8 cellular contexts compared by ENCODE assay signal in genomic region chr10:17617031-17617911, GRCh38. TPM values are rescaled to one million over a fixed set of nuclear protein-coding genes. Genes with fewer than 3 reads are reported as not detected.
DNase-seq lines count a peak whose midpoint lies in the region; ATAC-seq and TF ChIP-seq lines count a peak whose summit lies in the region.

HACD1 (minus strand) TSS chr10:17617374; CDS start chr10:17617339, 35 bp downstream.

- H3K9me3 Mint-ChIP-seq in CD4-positive, CD25-positive, alpha-beta regulatory T cell, result no peaks in the 10 kb centered on the region
- no peaks in the 10 kb centered on the region for H3K9me3 Mint-ChIP-seq in activated T-helper 17 cell treated with anti-CD3 and anti-CD28 coated beads, Interleukin-2, amount 50 U/mL, for 72 hours
- H3K9me3 Mint-ChIP-seq in naive thymus-derived CD8-positive, alpha-beta T cell, result no peaks in the 10 kb centered on the region

- peak; percentile 65 to 77 for ATAC-seq in CD4-positive, CD25-positive, alpha-beta regulatory T cell (ENCODE audit: low read depth in 2 of 2)
- ATAC-seq in GM19324 (IDR thresholded peaks at IDR 0.05; ENCODE audit: low FRiP score, unreplicated experiment) (peak; percentile 83), HG03439 (IDR thresholded peaks at IDR 0.05; ENCODE audit: unreplicated experiment) (peak; percentile 51)
- ATAC-seq in activated T-helper 17 cell treated with anti-CD3 and anti-CD28 coated beads, Interleukin-2, amount 50 U/mL, for 72 hours (replicated peaks), result peak; percentile 74
- peak; percentile 74 to 82 for ATAC-seq in naive thymus-derived CD8-positive, alpha-beta T cell

- H4K20me1 ChIP-seq in fibroblast of lung (ENCODE audit: control insufficient read depth, extremely low read depth, insufficient read depth, low read length), result no peaks in the 10 kb centered on the region

- peak within 1 kb of the TSS; percentile 95 for H2AFZ ChIP-seq in fibroblast of lung (ENCODE audit: low read length)

- POLR2A ChIA-PET in naive thymus-derived CD8-positive, alpha-beta T cell (lab: Charles Lee), result interaction anchor here (1.0 to 1.9 kb wide), 2 partner anchors 27 kb away, joined by 7 to 8 read pairs; partner anchors contain the start of gene STAM

- peaks cover 13 to 31% (median 18%) of the 10 kb centered on the region in 4 donors for H3K4me1 Mint-ChIP-seq in CD4-positive, CD25-positive, alpha-beta regulatory T cell
- H3K4me1 Mint-ChIP-seq in activated T-helper 17 cell treated with anti-CD3 and anti-CD28 coated beads, Interleukin-2, amount 50 U/mL, for 72 hours, result no peaks in the 10 kb centered on the region
- peaks cover 0 to 9% (median 7%) of the 10 kb centered on the region in 4 donors for H3K4me1 Mint-ChIP-seq in naive thymus-derived CD8-positive, alpha-beta T cell

- peak within 1 kb of the TSS; percentile 86 for H3K4me3 ChIP-seq in CD4-positive, CD25-positive, alpha-beta regulatory T cell (ENCODE audit: low read depth, low read length)
- peak within 1 kb of the TSS; percentile 57 to 80 (median 67) for H3K4me3 ChIP-seq in fibroblast of lung (replicated peaks in 1 of 4; ENCODE audit: control extremely low read depth in 1 of 4, insufficient read depth in 1 of 4, low read depth in 3 of 4, low read length in 4 of 4)

- peak within 1 kb of the TSS; percentile 69 for H3K9ac ChIP-seq in fibroblast of lung (ENCODE audit: insufficient read depth, low read length)

- H3K36me3 ChIP-seq in CD4-positive, CD25-positive, alpha-beta regulatory T cell (ENCODE audit: control insufficient read depth, insufficient read depth, low read length), result peaks cover 3% of the 10 kb centered on the region
- H3K36me3 ChIP-seq in fibroblast of lung (ENCODE audit: control insufficient read depth, insufficient read depth, low read length), result no peaks in the 10 kb centered on the region

- no peaks in the 10 kb centered on the region for H3K27me3 ChIP-seq in CD4-positive, CD25-positive, alpha-beta regulatory T cell (ENCODE audit: control insufficient read depth, insufficient read depth, low read length)
- H3K27me3 ChIP-seq in fibroblast of lung (ENCODE audit: control insufficient read depth, insufficient read depth, low read length), result no peaks in the 10 kb centered on the region

- peak within 1 kb of the TSS; percentile 91 for H3K4me2 ChIP-seq in fibroblast of lung (ENCODE audit: extremely low read depth, insufficient read depth, low read length)

- peaks cover 10% of the 10 kb centered on the region for H3K4me1 ChIP-seq in CD4-positive, CD25-positive, alpha-beta regulatory T cell (ENCODE audit: control insufficient read depth, insufficient read depth, low read length, poor library complexity, severe bottlenecking)
- no peaks in the 10 kb centered on the region for H3K4me1 ChIP-seq in fibroblast of lung (ENCODE audit: control insufficient read depth, extremely low read depth, insufficient read depth, low read length)

- no peaks in the 10 kb centered on the region for H3K79me2 ChIP-seq in fibroblast of lung (ENCODE audit: control insufficient read depth, insufficient read depth, low read length)

- H3K27ac ChIP-seq in CD4-positive, CD25-positive, alpha-beta regulatory T cell (ENCODE audit: insufficient read depth, low read length, poor library complexity, severe bottlenecking), result peak within 1 kb of the TSS; percentile 41
- H3K27ac ChIP-seq in fibroblast of lung (ENCODE audit: insufficient read depth, low read length), result peak within 1 kb of the TSS; percentile 54

- H3K27ac Mint-ChIP-seq in CD4-positive, CD25-positive, alpha-beta regulatory T cell, result peak within 1 kb of the TSS; percentile 72 to 83 (median 78)
- H3K27ac Mint-ChIP-seq in activated T-helper 17 cell treated with anti-CD3 and anti-CD28 coated beads, Interleukin-2, amount 50 U/mL, for 72 hours, result peak within 1 kb of the TSS; percentile 8
- peak within 1 kb of the TSS in 1 of 10 donors; percentile 53 for H3K27ac Mint-ChIP-seq in naive thymus-derived CD8-positive, alpha-beta T cell

- peaks cover 9% of the 10 kb centered on the region for H3K27me3 Mint-ChIP-seq in CD4-positive, CD25-positive, alpha-beta regulatory T cell
- peaks cover 12% of the 10 kb centered on the region for H3K27me3 Mint-ChIP-seq in activated T-helper 17 cell treated with anti-CD3 and anti-CD28 coated beads, Interleukin-2, amount 50 U/mL, for 72 hours
- H3K27me3 Mint-ChIP-seq in naive thymus-derived CD8-positive, alpha-beta T cell, result peaks cover 0 to 22% (median 15%) of the 10 kb centered on the region in 5 donors

- no peaks in the 10 kb centered on the region for H3K36me3 Mint-ChIP-seq in CD4-positive, CD25-positive, alpha-beta regulatory T cell
- no peaks in the 10 kb centered on the region for H3K36me3 Mint-ChIP-seq in activated T-helper 17 cell treated with anti-CD3 and anti-CD28 coated beads, Interleukin-2, amount 50 U/mL, for 72 hours (ENCODE audit: low read depth)
- no peaks in the 10 kb centered on the region for H3K36me3 Mint-ChIP-seq in naive thymus-derived CD8-positive, alpha-beta T cell

- no peaks in the 10 kb centered on the region for H3K9me3 ChIP-seq in CD4-positive, CD25-positive, alpha-beta regulatory T cell (ENCODE audit: control insufficient read depth in 2 of 2, low read length in 2 of 2)
- no peaks in the 10 kb centered on the region for H3K9me3 ChIP-seq in fibroblast of lung (ENCODE audit: control insufficient read depth, insufficient read depth, low read depth, low read length)

- peak in 1 of 2 donors; percentile 23 for TF ChIP-seq CTCF in fibroblast of lung (conservative IDR thresholded peaks at IDR 0.05 in 1 of 2, IDR thresholded peaks at IDR 0.05 in 1 of 2; ENCODE audit: low read depth in 1 of 2, low read length in 2 of 2)

- peak within 1 kb of the TSS; percentile 90 to 94 (median 94) for H3K4me3 Mint-ChIP-seq in CD4-positive, CD25-positive, alpha-beta regulatory T cell
- peak within 1 kb of the TSS; percentile 76 for H3K4me3 Mint-ChIP-seq in activated T-helper 17 cell treated with anti-CD3 and anti-CD28 coated beads, Interleukin-2, amount 50 U/mL, for 72 hours
- peak within 1 kb of the TSS; percentile 77 to 92 (median 88) for H3K4me3 Mint-ChIP-seq in naive thymus-derived CD8-positive, alpha-beta T cell

- peak; percentile 62 to 70 (median 69) for DNase-seq in CD4-positive, CD25-positive, alpha-beta regulatory T cell
- DNase-seq in OCI-M1 (lab: John Stamatoyannopoulos, UW) (peak; percentile 71), fibroblast of lung (ENCODE audit: low read depth in 2 of 2) (peak; percentile 59 to 72), stromal cell of bone marrow (ENCODE audit: low read depth) (peak; percentile 35)
- peak; percentile 10 to 68 (median 38) for DNase-seq in naive thymus-derived CD8-positive, alpha-beta T cell

RNA-seq across cellular contexts. Expression of gene HACD1, which starts in this region (rescaled TPM):
- 22.0 TPM for total RNA-seq in CD4-positive, CD25-positive, alpha-beta regulatory T cell
- 10 to 100 TPM; 28.4 to 65.8 (median 47.0) TPM for polyA plus RNA-seq in CD4-positive, CD25-positive, alpha-beta regulatory T cell
- 1 to 10 TPM; 1.6 to 3.5 TPM for total RNA-seq in activated T-helper 17 cell treated with anti-CD3 and anti-CD28 coated beads, Interleukin-2, amount 50 U/mL, for 72 hours
- total RNA-seq in fibroblast of lung, result 23.1 and 37.7 TPM in 2 replicates
- polyA plus RNA-seq in fibroblast of lung, result 29.6 and 53.4 TPM in 2 replicates
- polyA plus RNA-seq in fibroblast of lung (2012), result 37.6 and 60.0 TPM in 2 replicates
- polyA minus RNA-seq in fibroblast of lung (ENCODE audit: low replicate concordance), result 7.6 and 7.7 TPM in 2 replicates
- 1 to 10 TPM in 1 of 2 experiments, under 1 TPM in 1; 0.63 to 1.4 TPM for total RNA-seq in naive thymus-derived CD8-positive, alpha-beta T cell
- polyA plus RNA-seq in naive thymus-derived CD8-positive, alpha-beta T cell, result under 1 TPM; 0.17 to 0.53 (median 0.26) TPM

Comparison
In these comparisons a context has a peak if more than half of its experiments do, and no peak if none do; other contexts are left out.
1. Peak in every context shown above with its lines: DNase-seq, ATAC-seq, H3K4me3 ChIP-seq and H3K27ac ChIP-seq.
2. RNA of gene HACD1 (polyA plus RNA-seq): 28.4 to 65.8 TPM in CD4-positive, CD25-positive, alpha-beta regulatory T cell and 29.6 to 60.0 TPM in fibroblast of lung; 0.17 to 0.53 TPM in naive thymus-derived CD8-positive, alpha-beta T cell; every median in the first group is over 10 times any median in the second.